11 cellular contexts compared by ENCODE assay signal in genomic region chr6:23349521-23350147, GRCh38.
DNase-seq lines count a peak whose midpoint lies in the region.
"Had no signal": no experiment of that assay in that cellular context is flagged by ENCODE, and none has a peak within 500 bp of the region (broad histone marks: within the 10 kb centered on the region; RNA-seq: fewer than 3 reads in every experiment).

No MANE protein-coding gene starts in this region.

- H3K4me3 Mint-ChIP-seq in CD4-positive, alpha-beta memory T cell: no peak overlapping the region

- H3K27ac Mint-ChIP-seq in CD4-positive, alpha-beta memory T cell: no peak overlapping the region

- DNase-seq in NCI-H2171 treated with DMSO at 0.1 percent for 48 hours (lab: John Stamatoyannopoulos, UW) (peak; percentile 30), NCI-H2171 (lab: John Stamatoyannopoulos, UW) (no peak), NCI-H748 treated with DMSO at 0.1 percent for 48 hours (lab: John Stamatoyannopoulos, UW) (peak; percentile 89), dermis microvascular lymphatic vessel endothelial cell (ENCODE audit: low read depth in 2 of 2) (peak; percentile 26 to 72), smooth muscle cell of the brain vasculature (ENCODE audit: low read depth, low spot score) (peak; percentile 40), mucosa of gallbladder (ENCODE audit: low spot score) (no peak), T-helper 1 cell (no peak)
- no peak for DNase-seq in CD4-positive, alpha-beta memory T cell
- DNase-seq: AML-193, SIG-M5 had no signal

- H3K4me1 Mint-ChIP-seq in CD4-positive, alpha-beta memory T cell: no peaks in the 10 kb centered on the region

- POLR2A ChIA-PET in CD4-positive, alpha-beta memory T cell (lab: Charles Lee; ENCODE audit: partially characterized antibody): no interaction called here

- H3K27me3 ChIP-seq in CD4-positive, alpha-beta memory T cell (ENCODE audit: insufficient read depth, low read length): no peaks in the 10 kb centered on the region
- H3K27me3 ChIP-seq: cardiac muscle cell had no signal

- intact Hi-C loops in CD4-positive, alpha-beta memory T cell (cut with micrococcal nuclease): no loop called here

- no peaks in the 10 kb centered on the region for H3K4me1 ChIP-seq in CD4-positive, alpha-beta memory T cell (ENCODE audit: insufficient read depth, low read length)

- H3K9me3 Mint-ChIP-seq in CD4-positive, alpha-beta memory T cell: peaks cover 0 to 14% (median 4%) of the 10 kb centered on the region in 8 donors

- no peaks in the 10 kb centered on the region for H3K36me3 ChIP-seq in CD4-positive, alpha-beta memory T cell (ENCODE audit: insufficient read depth, low read length)
- H3K36me3 ChIP-seq: cardiac muscle cell had no signal

- CTCF ChIA-PET in CD4-positive, alpha-beta memory T cell (lab: Charles Lee; ENCODE audit: partially characterized antibody): no interaction called here

- no peak overlapping the region for H3K4me3 ChIP-seq in CD4-positive, alpha-beta memory T cell (ENCODE audit: low read length in 2 of 2)
- H3K4me3 ChIP-seq: cardiac muscle cell had no signal

- H3K9me3 ChIP-seq in CD4-positive, alpha-beta memory T cell (ENCODE audit: control insufficient read depth in 1 of 2, low read length in 2 of 2): no peaks in the 10 kb centered on the region

- no peak overlapping the region for H3K27ac ChIP-seq in CD4-positive, alpha-beta memory T cell (ENCODE audit: low read depth, low read length)
- H3K27ac ChIP-seq: cardiac muscle cell had no signal

- no peaks in the 10 kb centered on the region for H3K36me3 Mint-ChIP-seq in CD4-positive, alpha-beta memory T cell

- H3K27me3 Mint-ChIP-seq in CD4-positive, alpha-beta memory T cell: no peaks in the 10 kb centered on the region

Comparison
In these comparisons a context has a peak if more than half of its experiments do, and no peak if none do; other contexts are left out.
1. DNase-seq: peak in NCI-H2171 treated with DMSO at 0.1 percent for 48 hours (single experiment), NCI-H748 treated with DMSO at 0.1 percent for 48 hours (single experiment), dermis microvascular lymphatic vessel endothelial cell (2 of 2) and smooth muscle cell of the brain vasculature (single experiment); none in NCI-H2171 (single experiment), mucosa of gallbladder (single experiment), T-helper 1 cell (0 of 5) and CD4-positive, alpha-beta memory T cell (0 of 5).